10 cellular contexts compared by ENCODE assay signal in genomic region chr11:66050581-66051231, GRCh38. TPM values are rescaled to one million over a fixed set of nuclear protein-coding genes. Genes with fewer than 3 reads are reported as not detected.
DNase-seq lines count a peak whose midpoint lies in the region; ATAC-seq and TF ChIP-seq lines count a peak whose summit lies in the region.
"Had no signal": no experiment of that assay in that cellular context is flagged by ENCODE, and none has a peak within 500 bp of the region (broad histone marks: within the 10 kb centered on the region; RNA-seq: fewer than 3 reads in every experiment).

No MANE protein-coding gene starts in this region.

- no peak for TF ChIP-seq POLR2A in spleen (IDR thresholded peaks at IDR 0.05)

- WGBS in spleen, 5 donors: 76 to 85% (median 79%) methylated on average over 5 of the region's 5 CpGs

- H3K27ac ChIP-seq in RWPE2 (ENCODE audit: poor library complexity, severe bottlenecking) (peak overlapping the region; percentile 71), fibroblast of lung (ENCODE audit: insufficient read depth, low read length) (peak overlapping the region; percentile 94), spleen (peak overlapping the region in 5 of 8 donors; percentile 90 to 93 (median 90))

- H3K4me3 ChIP-seq in RWPE2 (ENCODE audit: severe bottlenecking) (no peak overlapping the region), fibroblast of lung (replicated peaks in 1 of 4; ENCODE audit: control extremely low read depth in 1 of 4, insufficient read depth in 1 of 4, low read depth in 3 of 4, low read length in 4 of 4) (no peak overlapping the region), spleen (peak overlapping the region in 2 of 8 donors; percentile 99 to 100)

- H3K27me3 Mint-ChIP-seq in T-helper 2 cell treated with Interferon-gamma antibody and Interleukin-4, amounts not matched to agents 5 μg/mL and 100 μg/mL, for 36 hours (ENCODE audit: low read depth): peaks cover 5% of the 10 kb centered on the region

- no peak overlapping the region for H3K4me2 ChIP-seq in fibroblast of lung (ENCODE audit: extremely low read depth, insufficient read depth, low read length)

- peaks cover 24% of the 10 kb centered on the region for H3K4me1 Mint-ChIP-seq in T-helper 2 cell treated with Interferon-gamma antibody and Interleukin-4, amounts not matched to agents 5 μg/mL and 100 μg/mL, for 36 hours (ENCODE audit: low read depth)

- H3K36me3 Mint-ChIP-seq in T-helper 2 cell treated with Interferon-gamma antibody and Interleukin-4, amounts not matched to agents 5 μg/mL and 100 μg/mL, for 36 hours (ENCODE audit: low read depth): peaks cover 30% of the 10 kb centered on the region

- H3K27ac Mint-ChIP-seq in T-helper 2 cell treated with Interferon-gamma antibody and Interleukin-4, amounts not matched to agents 5 μg/mL and 100 μg/mL, for 36 hours: peak overlapping the region; percentile 60

- no peak overlapping the region for H3K9ac ChIP-seq in fibroblast of lung (ENCODE audit: insufficient read depth, low read length)

- DNase-seq in T-helper 2 cell treated with Interferon-gamma antibody and Interleukin-4, amounts not matched to agents 5 μg/mL and 100 μg/mL, for 36 hours (ENCODE audit: low spot score): no peak
- no peak for DNase-seq in T-helper 2 cell
- no peak for DNase-seq in RWPE2 (ENCODE audit: low spot score)
- DNase-seq in fibroblast of lung (ENCODE audit: low read depth in 2 of 2): no peak
- DNase-seq in spleen: peak; percentile 58
- DNase-seq in stimulated activated naive CD4-positive, alpha-beta T cell treated with Interleukin-2 at 50 U/mL for 16 hours (lab: John Stamatoyannopoulos, UW): no peak
- no peak for DNase-seq in foreskin melanocyte

- H3K36me3 ChIP-seq in RWPE2 (ENCODE audit: low read depth) (peaks cover 32% of the 10 kb centered on the region), fibroblast of lung (ENCODE audit: control insufficient read depth, insufficient read depth, low read length) (peaks cover 6% of the 10 kb centered on the region), spleen (peaks cover 6 to 28% (median 21%) of the 10 kb centered on the region in 6 donors)

- H3K9me3 Mint-ChIP-seq in T-helper 2 cell treated with Interferon-gamma antibody and Interleukin-4, amounts not matched to agents 5 μg/mL and 100 μg/mL, for 36 hours: no peaks in the 10 kb centered on the region

- H3K4me3 Mint-ChIP-seq in T-helper 2 cell treated with Interferon-gamma antibody and Interleukin-4, amounts not matched to agents 5 μg/mL and 100 μg/mL, for 36 hours: peak overlapping the region; percentile 100

- no peaks in the 10 kb centered on the region for H4K20me1 ChIP-seq in fibroblast of lung (ENCODE audit: control insufficient read depth, extremely low read depth, insufficient read depth, low read length)

- H3K27me3 ChIP-seq in RWPE2 (ENCODE audit: insufficient read depth, poor library complexity, severe bottlenecking) (no peaks in the 10 kb centered on the region), fibroblast of lung (ENCODE audit: control insufficient read depth, insufficient read depth, low read length) (peaks cover 12% of the 10 kb centered on the region), spleen (replicated peaks in 1 of 7) (peaks cover 0 to 27% (median 10%) of the 10 kb centered on the region in 7 donors)

- peaks cover 28% of the 10 kb centered on the region for H3K79me2 ChIP-seq in fibroblast of lung (ENCODE audit: control insufficient read depth, insufficient read depth, low read length)

- ATAC-seq in RWPE2 (ENCODE audit: low read depth): no peak
- no peak for ATAC-seq in HG03045 (IDR thresholded peaks at IDR 0.05; ENCODE audit: unreplicated experiment)

- H2AFZ ChIP-seq in fibroblast of lung (ENCODE audit: low read length): peak overlapping the region; percentile 57

- H3K9me3 ChIP-seq in RWPE2 (ENCODE audit: severe bottlenecking) (no peaks in the 10 kb centered on the region), fibroblast of lung (ENCODE audit: control insufficient read depth, insufficient read depth, low read depth, low read length) (no peaks in the 10 kb centered on the region), spleen (no peaks in the 10 kb centered on the region)

- peaks cover 14% of the 10 kb centered on the region for H3K4me1 ChIP-seq in RWPE2 (ENCODE audit: insufficient read depth, poor library complexity, severe bottlenecking)
- peaks cover 4% of the 10 kb centered on the region for H3K4me1 ChIP-seq in fibroblast of lung (ENCODE audit: control insufficient read depth, extremely low read depth, insufficient read depth, low read length)
- peaks cover 20 to 58% (median 40%) of the 10 kb centered on the region in 6 donors for H3K4me1 ChIP-seq in spleen

- intact Hi-C loops in spleen (cut with DNase I; ENCODE audit: low total_unique reads): no loop called here

- TF ChIP-seq CTCF in RWPE2 (IDR thresholded peaks at IDR 0.05; ENCODE audit: poor library complexity, severe bottlenecking): no peak
- no peak for TF ChIP-seq CTCF in fibroblast of lung (conservative IDR thresholded peaks at IDR 0.05 in 1 of 2, IDR thresholded peaks at IDR 0.05 in 1 of 2; ENCODE audit: low read depth in 1 of 2, low read length in 2 of 2)
- no peak for TF ChIP-seq CTCF in spleen (IDR thresholded peaks at IDR 0.05 in 8 of 11, conservative IDR thresholded peaks at IDR 0.05 in 3 of 11)

RNA-seq across cellular contexts. Expression of gene SF3B2, which starts 1.5 kb away (rescaled TPM):
- total RNA-seq in fibroblast of lung (108 TPM in 2 replicates), spleen (100 to 1,000 TPM; 139 to 195 (median 164) TPM)
- polyA plus RNA-seq in fibroblast of lung (87.7 and 122 TPM in 2 replicates), spleen (100 to 1,000 TPM in 1 of 3 donors, 10 to 100 TPM in 2; 77.5 to 104 (median 89.9) TPM)
- 147 and 188 TPM in 2 replicates for polyA plus RNA-seq in fibroblast of lung (2012)
- polyA minus RNA-seq in fibroblast of lung (ENCODE audit: low replicate concordance): 114 and 133 TPM in 2 replicates

RNA-seq across cellular contexts. Expression of gene GAL3ST3, which starts 1.7 kb away (rescaled TPM):
- total RNA-seq in fibroblast of lung: under 0.01 TPM in 1 of 2 replicates, not detected in the other
- polyA plus RNA-seq in fibroblast of lung: not detected in 2 replicates
- not detected in 2 replicates for polyA plus RNA-seq in fibroblast of lung (2012)
- not detected in 2 replicates for polyA minus RNA-seq in fibroblast of lung (ENCODE audit: low replicate concordance)
- total RNA-seq in spleen: not detected
- polyA plus RNA-seq in spleen: under 1 TPM; 0.03 to 0.04 (median 0.03) TPM
- total RNA-seq: Daoy; T-helper 2 cell treated with Interferon-gamma antibody and Interleukin-4, amounts not matched to agents 100 ng/mL and 5 ng/mL, for 36 hours had no signal

RNA-seq across cellular contexts. Expression of gene PACS1, which starts 19.4 kb away (rescaled TPM):
- total RNA-seq in fibroblast of lung: 16.4 and 25.9 TPM in 2 replicates
- polyA plus RNA-seq in fibroblast of lung: 27.7 and 28.5 TPM in 2 replicates
- 37.1 and 39.7 TPM in 2 replicates for polyA plus RNA-seq in fibroblast of lung (2012)
- polyA minus RNA-seq in fibroblast of lung (ENCODE audit: low replicate concordance): 98.0 and 145 TPM in 2 replicates
- total RNA-seq in spleen: 100 to 1,000 TPM in 5 of 7 donors, 10 to 100 TPM in 2; 65.8 to 126 (median 110) TPM
- polyA plus RNA-seq in spleen: 10 to 100 TPM; 20.6 to 35.1 (median 20.9) TPM

RNA-seq across cellular contexts. Expression of gene CATSPER1, which starts 24.4 kb away (rescaled TPM):
- total RNA-seq in fibroblast of lung (not detected in 2 replicates), spleen (1 to 10 TPM in 3 of 7 donors, under 1 TPM in 2, not detected in 2; 0.70 to 1.2 (median 1.1) TPM)
- polyA plus RNA-seq in fibroblast of lung (0.28 TPM in 1 of 2 replicates, not detected in the other), spleen (under 1 TPM; 0.30 to 0.51 (median 0.50) TPM)
- 0.20 and 0.36 TPM in 2 replicates for polyA plus RNA-seq in fibroblast of lung (2012)
- not detected in 2 replicates for polyA minus RNA-seq in fibroblast of lung (ENCODE audit: low replicate concordance)

RNA-seq across cellular contexts. Expression of gene CST6, which starts 38.9 kb away (rescaled TPM):
- total RNA-seq in fibroblast of lung (1.8 and 11.1 TPM in 2 replicates), spleen (not detected)
- polyA plus RNA-seq in fibroblast of lung (0.41 and 0.76 TPM in 2 replicates), spleen (1 to 10 TPM in 1 of 3 donors, under 1 TPM in 2; 0.76 to 1.4 (median 0.93) TPM)
- polyA plus RNA-seq in fibroblast of lung (2012): 1.0 and 1.1 TPM in 2 replicates
- polyA minus RNA-seq in fibroblast of lung (ENCODE audit: low replicate concordance): not detected in 2 replicates
- total RNA-seq: Daoy; T-helper 2 cell treated with Interferon-gamma antibody and Interleukin-4, amounts not matched to agents 100 ng/mL and 5 ng/mL, for 36 hours had no signal
